ENCODE assay signal across 1 cellular context in the genomic region with DNA sequence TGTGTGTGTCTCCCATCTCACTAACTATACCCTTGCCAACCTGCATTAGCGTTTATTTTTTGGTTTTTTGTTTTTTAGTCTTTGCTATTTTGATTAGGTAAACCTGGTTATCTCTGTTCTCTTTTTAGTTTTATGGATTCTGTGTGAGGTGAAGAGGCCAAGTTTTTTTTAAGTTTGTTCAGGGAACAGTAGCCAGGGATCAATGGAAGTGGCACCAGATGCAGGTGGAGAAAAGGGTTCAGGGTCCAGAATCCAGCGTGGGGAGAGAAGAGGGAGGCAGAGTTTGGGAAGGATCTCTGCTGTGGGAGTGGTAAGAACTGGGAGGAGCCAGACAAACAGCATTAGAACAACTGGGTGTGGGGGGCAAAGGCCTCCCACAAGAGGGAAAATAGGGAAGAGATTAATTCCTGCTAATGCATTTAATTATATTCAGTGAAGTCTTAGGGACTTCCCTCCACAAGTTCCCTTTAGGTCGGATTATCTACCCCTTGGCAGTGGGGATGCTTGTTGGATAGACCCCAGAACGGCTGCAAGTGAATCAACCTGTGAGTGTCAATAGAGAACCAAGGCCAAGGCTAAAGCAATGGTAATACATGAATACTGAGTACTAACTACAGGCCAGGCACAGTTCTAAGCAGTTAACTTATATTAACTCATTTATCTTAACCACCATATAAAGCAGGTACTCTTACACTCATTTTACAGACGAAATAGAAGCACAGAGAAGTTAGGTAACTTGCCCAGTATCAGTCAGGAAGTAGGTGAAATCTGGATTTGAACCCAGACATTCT.
TF ChIP-seq lines count a peak whose summit lies in the region.

No MANE protein-coding gene starts in this region.

TF ChIP-seq in liver, 16 proteins besides CTCF, POLR2A, EP300 and RAD21 (continued from another document):
- TF ChIP-seq, protein P1, sequence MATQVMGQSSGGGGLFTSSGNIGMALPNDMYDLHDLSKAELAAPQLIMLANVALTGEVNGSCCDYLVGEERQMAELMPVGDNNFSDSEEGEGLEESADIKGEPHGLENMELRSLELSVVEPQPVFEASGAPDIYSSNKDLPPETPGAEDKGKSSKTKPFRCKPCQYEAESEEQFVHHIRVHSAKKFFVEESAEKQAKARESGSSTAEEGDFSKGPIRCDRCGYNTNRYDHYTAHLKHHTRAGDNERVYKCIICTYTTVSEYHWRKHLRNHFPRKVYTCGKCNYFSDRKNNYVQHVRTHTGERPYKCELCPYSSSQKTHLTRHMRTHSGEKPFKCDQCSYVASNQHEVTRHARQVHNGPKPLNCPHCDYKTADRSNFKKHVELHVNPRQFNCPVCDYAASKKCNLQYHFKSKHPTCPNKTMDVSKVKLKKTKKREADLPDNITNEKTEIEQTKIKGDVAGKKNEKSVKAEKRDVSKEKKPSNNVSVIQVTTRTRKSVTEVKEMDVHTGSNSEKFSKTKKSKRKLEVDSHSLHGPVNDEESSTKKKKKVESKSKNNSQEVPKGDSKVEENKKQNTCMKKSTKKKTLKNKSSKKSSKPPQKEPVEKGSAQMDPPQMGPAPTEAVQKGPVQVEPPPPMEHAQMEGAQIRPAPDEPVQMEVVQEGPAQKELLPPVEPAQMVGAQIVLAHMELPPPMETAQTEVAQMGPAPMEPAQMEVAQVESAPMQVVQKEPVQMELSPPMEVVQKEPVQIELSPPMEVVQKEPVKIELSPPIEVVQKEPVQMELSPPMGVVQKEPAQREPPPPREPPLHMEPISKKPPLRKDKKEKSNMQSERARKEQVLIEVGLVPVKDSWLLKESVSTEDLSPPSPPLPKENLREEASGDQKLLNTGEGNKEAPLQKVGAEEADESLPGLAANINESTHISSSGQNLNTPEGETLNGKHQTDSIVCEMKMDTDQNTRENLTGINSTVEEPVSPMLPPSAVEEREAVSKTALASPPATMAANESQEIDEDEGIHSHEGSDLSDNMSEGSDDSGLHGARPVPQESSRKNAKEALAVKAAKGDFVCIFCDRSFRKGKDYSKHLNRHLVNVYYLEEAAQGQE (IDR thresholded peaks at IDR 0.05), result peak; percentile 17
- TF ChIP-seq FOXA1 (IDR thresholded peaks at IDR 0.05), result no peak
- TF ChIP-seq YY1 (IDR thresholded peaks at IDR 0.05), result peak; percentile 86
- peak; percentile 80 for TF ChIP-seq HNF4G (IDR thresholded peaks at IDR 0.05)
- TF ChIP-seq SP1 (IDR thresholded peaks at IDR 0.05), result peak; percentile 86
- TF ChIP-seq EGR1 (IDR thresholded peaks at IDR 0.05; ENCODE audit: low read depth in 2 of 2), result peak in 1 of 2 donors; percentile 13
- TF ChIP-seq JUND (IDR thresholded peaks at IDR 0.05), result peak in 1 of 2 donors; percentile 61
- TF ChIP-seq, protein P2, sequence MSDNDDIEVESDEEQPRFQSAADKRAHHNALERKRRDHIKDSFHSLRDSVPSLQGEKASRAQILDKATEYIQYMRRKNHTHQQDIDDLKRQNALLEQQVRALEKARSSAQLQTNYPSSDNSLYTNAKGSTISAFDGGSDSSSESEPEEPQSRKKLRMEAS (IDR thresholded peaks at IDR 0.05), result peak; percentile 53
